In the genomic region with DNA sequence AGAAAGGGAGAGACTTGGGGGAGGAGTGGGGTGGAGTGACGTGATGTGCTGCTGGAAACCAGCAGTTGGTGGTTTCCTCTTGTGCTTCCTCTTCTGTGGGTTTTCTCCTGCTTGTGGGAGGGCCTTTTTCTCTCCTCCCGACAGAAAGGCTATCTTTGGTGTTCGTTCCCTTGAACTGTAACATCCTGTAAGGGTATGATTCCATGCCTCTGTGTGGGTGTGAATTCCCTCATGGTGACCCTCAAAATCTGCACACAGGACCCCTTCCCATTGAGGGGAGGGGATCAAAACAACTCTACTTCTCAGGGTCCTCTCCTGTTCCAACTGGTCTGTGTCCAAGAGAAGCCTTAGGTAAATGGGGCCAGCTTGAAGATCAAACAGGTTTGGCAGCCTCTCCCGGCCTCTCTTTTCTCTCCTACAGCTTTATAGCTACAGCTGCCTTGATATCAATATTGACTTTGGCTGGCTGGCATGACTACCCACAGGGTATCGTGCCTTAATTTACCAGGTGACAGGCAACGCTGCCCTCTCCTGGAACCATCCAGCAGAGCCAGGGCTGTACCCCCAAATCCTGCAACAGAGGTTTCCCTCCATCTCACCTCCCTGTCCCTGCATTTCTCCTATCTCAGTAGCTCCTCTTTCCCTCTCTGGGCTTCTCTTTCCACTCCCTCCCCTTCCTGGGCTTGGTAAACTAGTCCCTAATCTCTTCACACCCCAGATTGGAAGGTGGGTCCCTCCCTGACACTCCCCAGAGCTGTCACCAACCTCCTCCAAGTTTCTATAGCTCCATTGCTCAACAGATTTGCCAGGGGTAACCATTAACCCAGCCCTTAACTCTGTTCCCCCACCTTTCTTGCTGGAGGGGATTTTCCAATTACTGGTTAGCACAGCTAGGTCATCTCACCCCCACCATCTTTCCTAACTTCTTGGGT, we compare ENCODE assay signal across 8 cellular contexts. TPM values are rescaled to one million over a fixed set of nuclear protein-coding genes. Genes with fewer than 3 reads are reported as not detected.
DNase-seq lines count a peak whose midpoint lies in the region; ATAC-seq and TF ChIP-seq lines count a peak whose summit lies in the region.

No MANE protein-coding gene starts in this region.

- H3K4me1 ChIP-seq in ES-I3 (ENCODE audit: insufficient read depth, low read length) (peaks cover 22% of the 10 kb centered on the region), adipocyte (ENCODE audit: control insufficient read depth, insufficient read depth, low read length) (peaks cover 55% of the 10 kb centered on the region), hepatocyte (ENCODE audit: insufficient read depth) (peaks cover 37% of the 10 kb centered on the region), smooth muscle cell (ENCODE audit: low read depth) (peaks cover 45% of the 10 kb centered on the region)

- ATAC-seq in omental fat pad (ENCODE audit: low FRiP score) (no peak), GM18517 (IDR thresholded peaks at IDR 0.05; ENCODE audit: unreplicated experiment) (no peak)

- H2AFZ ChIP-seq in hepatocyte (no peak overlapping the region), smooth muscle cell (ENCODE audit: low read depth) (peak overlapping the region; percentile 12)

- H3K9me3 ChIP-seq in ES-I3 (ENCODE audit: control insufficient read depth, insufficient read depth, low read length) (no peaks in the 10 kb centered on the region), adipocyte (ENCODE audit: control insufficient read depth, low read length) (no peaks in the 10 kb centered on the region), hepatocyte (ENCODE audit: low read depth) (no peaks in the 10 kb centered on the region), smooth muscle cell (replicated peaks; ENCODE audit: low read depth) (no peaks in the 10 kb centered on the region)

- H3K27ac ChIP-seq in hepatocyte: peak overlapping the region; percentile 99
- peak overlapping the region; percentile 84 for H3K27ac ChIP-seq in smooth muscle cell (ENCODE audit: low read depth)

- H3K27me3 ChIP-seq in adipocyte (replicated peaks; ENCODE audit: control insufficient read depth, insufficient read depth, low read length) (no peaks in the 10 kb centered on the region), hepatocyte (no peaks in the 10 kb centered on the region), smooth muscle cell (ENCODE audit: low read depth) (no peaks in the 10 kb centered on the region)

- no peak for TF ChIP-seq EP300 in Ishikawa (IDR thresholded peaks at IDR 0.05; ENCODE audit: borderline replicate concordance)

- H3K36me3 ChIP-seq in ES-I3 (ENCODE audit: insufficient read depth, low read length) (peaks cover 20% of the 10 kb centered on the region), adipocyte (ENCODE audit: control insufficient read depth, insufficient read depth, low read length, severe bottlenecking) (peaks cover 10% of the 10 kb centered on the region), hepatocyte (replicated peaks; ENCODE audit: insufficient read depth, low read depth) (no peaks in the 10 kb centered on the region), smooth muscle cell (ENCODE audit: low read depth) (no peaks in the 10 kb centered on the region)

- H3K79me2 ChIP-seq in hepatocyte: peaks cover 35% of the 10 kb centered on the region
- H3K79me2 ChIP-seq in smooth muscle cell (ENCODE audit: low read depth): peaks cover 36% of the 10 kb centered on the region

- no peaks in the 10 kb centered on the region for H3K9me2 ChIP-seq in hepatocyte (replicated peaks; ENCODE audit: insufficient read depth)

- H3K4me3 ChIP-seq in adipocyte (ENCODE audit: low read length): peak overlapping the region; percentile 38
- no peak overlapping the region for H3K4me3 ChIP-seq in hepatocyte
- H3K4me3 ChIP-seq in smooth muscle cell: peak overlapping the region; percentile 99

- H3K9ac ChIP-seq in ES-I3 (ENCODE audit: low read depth, low read length): peak overlapping the region; percentile 52; the same call in 1 of the 2 replicates
- H3K9ac ChIP-seq in adipocyte (ENCODE audit: low read length): peak overlapping the region; percentile 52
- peak overlapping the region; percentile 41 for H3K9ac ChIP-seq in smooth muscle cell (ENCODE audit: low read depth)

- TF ChIP-seq CTCF in hepatocyte (IDR thresholded peaks at IDR 0.05; ENCODE audit: poor library complexity): peak; percentile 29
- peak; percentile 19 for TF ChIP-seq CTCF in smooth muscle cell (IDR thresholded peaks at IDR 0.05; ENCODE audit: borderline replicate concordance, insufficient read depth, poor library complexity, severe bottlenecking)
- TF ChIP-seq CTCF in omental fat pad (IDR thresholded peaks at IDR 0.05): no peak

- peak; percentile 50; the same call in 1 of the 2 replicates for TF ChIP-seq RAD21 in Ishikawa (IDR thresholded peaks at IDR 0.05; ENCODE audit: low read depth)

- H4K20me1 ChIP-seq in hepatocyte (ENCODE audit: insufficient read depth, poor library complexity, severe bottlenecking): peaks cover 11% of the 10 kb centered on the region
- H4K20me1 ChIP-seq in smooth muscle cell (ENCODE audit: low read depth): peaks cover 17% of the 10 kb centered on the region

- 15% methylated on average over 6 of the region's 6 CpGs for WGBS in hepatocyte (ENCODE audit: low lambda C conversion rate, missing lambda C conversion rate)
- WGBS in smooth muscle cell (ENCODE audit: low lambda C conversion rate): 26% methylated on average over 6 of the region's 6 CpGs

- H3F3A ChIP-seq in smooth muscle cell (ENCODE audit: low read depth): peaks cover 34% of the 10 kb centered on the region

- DNase-seq in SIG-M5 treated with dmso at 0.1 percent for 504 hours (lab: John Stamatoyannopoulos, UW; ENCODE audit: unreplicated experiment) (peak; percentile 98), adipocyte (ENCODE audit: low read depth) (peak; percentile 71), hepatocyte (ENCODE audit: low spot score) (peak; percentile 84), smooth muscle cell (lab: John Stamatoyannopoulos, UW; ENCODE audit: unreplicated experiment) (no peak), omental fat pad (ENCODE audit: low spot score) (no peak)

- peak overlapping the region; percentile 91 for H3K4me2 ChIP-seq in hepatocyte
- peak overlapping the region; percentile 100 for H3K4me2 ChIP-seq in smooth muscle cell

TF ChIP-seq in Ishikawa, 13 proteins besides CTCF, POLR2A, EP300 and RAD21:
- TF ChIP-seq FOXM1 (IDR thresholded peaks at IDR 0.05; ENCODE audit: borderline replicate concordance, low read depth) (no peak), TAF1 (IDR thresholded peaks at IDR 0.05; ENCODE audit: low read depth) (no peak), CREB1 (IDR thresholded peaks at IDR 0.05; ENCODE audit: low read depth) (no peak)

RNA-seq across cellular contexts. Expression of gene MSH5, which starts 1.5 kb away (rescaled TPM):
- total RNA-seq in hepatocyte: 6.4 and 7.9 TPM in 2 replicates
- 4.9 and 8.5 TPM in 2 replicates for polyA plus RNA-seq in hepatocyte
- total RNA-seq in smooth muscle cell: 10.6 and 15.4 TPM in 2 replicates
- 4.7 and 10.5 TPM in 2 replicates for polyA plus RNA-seq in smooth muscle cell
- 10 to 100 TPM in 1 of 4 donors, 1 to 10 TPM in 3; 5.4 to 17.0 (median 7.3) TPM for total RNA-seq in omental fat pad

RNA-seq across cellular contexts. Expression of gene CLIC1, which starts 2.0 kb away (rescaled TPM):
- 454 and 463 TPM in 2 replicates for total RNA-seq in hepatocyte
- polyA plus RNA-seq in hepatocyte: 555 and 599 TPM in 2 replicates
- total RNA-seq in smooth muscle cell: 373 and 417 TPM in 2 replicates
- 610 and 628 TPM in 2 replicates for polyA plus RNA-seq in smooth muscle cell
- total RNA-seq in omental fat pad: 100 to 1,000 TPM; 244 to 443 (median 336) TPM

RNA-seq across cellular contexts. Expression of gene DDAH2, which starts 9.2 kb away (rescaled TPM):
- total RNA-seq in hepatocyte (93.8 and 108 TPM in 2 replicates), smooth muscle cell (62.9 and 104 TPM in 2 replicates), omental fat pad (100 to 1,000 TPM; 103 to 148 (median 115) TPM)
- polyA plus RNA-seq in hepatocyte (137 and 157 TPM in 2 replicates), smooth muscle cell (122 and 134 TPM in 2 replicates)

RNA-seq across cellular contexts. Expression of gene MPIG6B, which starts 15.1 kb away (rescaled TPM):
- total RNA-seq in hepatocyte (not detected in 2 replicates), smooth muscle cell (0.09 TPM in 1 of 2 replicates, not detected in the other), omental fat pad (under 1 TPM in 1 of 4 donors, not detected in 3; 0.84 TPM)
- polyA plus RNA-seq in hepatocyte (0.33 TPM in 1 of 2 replicates, not detected in the other), smooth muscle cell (1.1 TPM in 1 of 2 replicates, not detected in the other)

RNA-seq across cellular contexts. Expression of gene LY6G6C, which starts 16.8 kb away (rescaled TPM):
- total RNA-seq in hepatocyte (not detected in 2 replicates), smooth muscle cell (3.8 and 5.2 TPM in 2 replicates), omental fat pad (under 1 TPM in 1 of 4 donors, not detected in 3; 0.74 TPM)
- polyA plus RNA-seq in hepatocyte (0.30 and 0.39 TPM in 2 replicates), smooth muscle cell (3.9 and 7.2 TPM in 2 replicates)

Comparison
In these comparisons a context has a peak if more than half of its experiments do, and no peak if none do; other contexts are left out.
1. DNase-seq: peak in SIG-M5 treated with dmso at 0.1 percent for 504 hours (single experiment), adipocyte (single experiment) and hepatocyte (single experiment); none in smooth muscle cell (single experiment) and omental fat pad (single experiment).
2. CTCF ChIP-seq: peak in hepatocyte (single experiment) and smooth muscle cell (single experiment); none in omental fat pad (0 of 3).
3. Peak in every context shown above with its lines, with median percentiles within 50 percentile points of each other: H3K9ac ChIP-seq.